ENCODE assay signal across 15 cellular contexts in genomic region chr15:85044894-85045293, GRCh38.
DNase-seq lines count a peak whose midpoint lies in the region; ATAC-seq, FAIRE-seq and TF ChIP-seq lines count a peak whose summit lies in the region.
"Had no signal": no experiment of that assay in that cellular context is flagged by ENCODE, and none has a peak within 500 bp of the region (broad histone marks: within the 10 kb centered on the region; RNA-seq: fewer than 3 reads in every experiment).

No MANE protein-coding gene starts in this region.

- H3K9me3 ChIP-seq in HepG2 (ENCODE audit: low read length) (no peaks in the 10 kb centered on the region), right lobe of liver (no peaks in the 10 kb centered on the region), T-helper 17 cell (ENCODE audit: control insufficient read depth, low read length, poor library complexity, severe bottlenecking) (no peaks in the 10 kb centered on the region), upper lobe of right lung (no peaks in the 10 kb centered on the region)
- H3K9me3 ChIP-seq: Caco-2 had no signal

- TF ChIP-seq RAD21 in HepG2 (CRISPR knock-in tag; IDR thresholded peaks at IDR 0.05), result no peak

- POLR2A ChIA-PET in HepG2 (lab: Yijun Ruan, JAX), result interaction anchor here (1.6 to 2.2 kb wide), 2 partner anchors 62 to 64 kb away, joined by 5 to 6 read pairs; partner anchors contain the start of gene PDE8A

- intact Hi-C loops in HepG2 (cut with micrococcal nuclease; ENCODE audit: unreplicated experiment) (loop anchor here (1.0 to 5.0 kb wide), 2 partner anchors 90 to 223 kb away; no protein-coding TSS in a partner anchor), right lobe of liver (cut with DNase I) (loop anchor here (10.0 kb wide), 2 partner anchors 80 to 90 kb away; no protein-coding TSS in a partner anchor), upper lobe of right lung (cut with DNase I) (loop anchor here (2.0 kb wide), 1 partner anchor 90 kb away; no protein-coding TSS in a partner anchor)

- CTCF ChIA-PET in HepG2 (lab: Yijun Ruan, JAX; ENCODE audit: low intra/inter-chr PET ratio, low total read pairs), result interaction anchor here (2.5 kb wide), 1 partner anchor 89 kb away, joined by 21 read pairs; no protein-coding TSS in a partner anchor

- H3K4me3 Mint-ChIP-seq in T-helper 17 cell, result peak overlapping the region; percentile 33
- H3K4me3 Mint-ChIP-seq: activated B cell treated with CpG ODN at 0.5 μM for 24 hours, endodermal cell, H9, neural crest cell had no signal

- H3K4me3 ChIP-seq in HepG2 (replicated peaks in 1 of 3; ENCODE audit: insufficient read depth in 1 of 3, low read depth in 2 of 3, low read length in 3 of 3) (no peak overlapping the region), right lobe of liver (no peak overlapping the region), upper lobe of right lung (no peak overlapping the region)

- no peak overlapping the region for H3K27ac ChIP-seq in HepG2 (ENCODE audit: extremely low read length, insufficient read depth, low read length)
- no peak overlapping the region for H3K27ac ChIP-seq in right lobe of liver
- no peak overlapping the region for H3K27ac ChIP-seq in upper lobe of right lung

- no peaks in the 10 kb centered on the region for H4K20me1 ChIP-seq in HepG2 (ENCODE audit: insufficient read depth, low read length)

- WGBS in HepG2 (ENCODE audit: low lambda C conversion rate), result 46% methylated on average over 1 of the region's 1 CpG
- WGBS in right lobe of liver (ENCODE audit: insufficient coverage, low coverage, low lambda C conversion rate, missing lambda C conversion rate), result 29% methylated on average over 1 of the region's 1 CpG

- BruUV-seq in HepG2 (replicated peaks; lab: Mats Ljungman, UMichigan), result no TSS peak

- no peaks in the 10 kb centered on the region for H3K27me3 ChIP-seq in HepG2 (ENCODE audit: control insufficient read depth in 1 of 2, insufficient read depth in 2 of 2, low read length in 2 of 2)
- no peaks in the 10 kb centered on the region for H3K27me3 ChIP-seq in right lobe of liver
- no peaks in the 10 kb centered on the region for H3K27me3 ChIP-seq in upper lobe of right lung

- TF ChIP-seq CTCF in HepG2 (CRISPR knock-in tag; IDR thresholded peaks at IDR 0.05) (no peak), right lobe of liver (IDR thresholded peaks at IDR 0.05) (no peak), upper lobe of right lung (IDR thresholded peaks at IDR 0.05) (no peak)

- H3K36me3 ChIP-seq in HepG2 (replicated peaks in 1 of 2; ENCODE audit: control insufficient read depth in 1 of 2, insufficient read depth in 2 of 2, low read length in 2 of 2) (no peaks in the 10 kb centered on the region), right lobe of liver (no peaks in the 10 kb centered on the region), upper lobe of right lung (no peaks in the 10 kb centered on the region)

- DNase-seq in HepG2 (ENCODE audit: low spot score), result no peak
- no peak for DNase-seq in right lobe of liver
- DNase-seq in T-helper 17 cell, result no peak
- DNase-seq in medulla oblongata (ENCODE audit: extremely low spot score), result peak; percentile 46
- DNase-seq in upper lobe of right lung, result no peak
- no peak for DNase-seq in kidney glomerular epithelial cell (lab: John Stamatoyannopoulos, UW)
- DNase-seq: activated B cell treated with CpG ODN at 0.5 μM for 24 hours, aorta had no signal

- in situ Hi-C loops in HepG2 (cut with HindIII; ENCODE audit: extremely low pct_ligation_motif_present, low pct_unique_long_range_greater_than_20kb), result loop anchor here (5.0 kb wide), 1 partner anchor 93 kb away; no protein-coding TSS in a partner anchor

- peak overlapping the region; percentile 84 for H3K27ac Mint-ChIP-seq in T-helper 17 cell
- H3K27ac Mint-ChIP-seq: activated B cell treated with CpG ODN at 0.5 μM for 24 hours, endodermal cell, H9 had no signal

- no peaks in the 10 kb centered on the region for H3K27me3 Mint-ChIP-seq in T-helper 17 cell
- H3K27me3 Mint-ChIP-seq: activated B cell treated with CpG ODN at 0.5 μM for 24 hours had no signal

- no peak for ATAC-seq in HepG2
- no peak for ATAC-seq in right lobe of liver
- no peak for ATAC-seq in T-helper 17 cell
- peak; percentile 41 for ATAC-seq in upper lobe of right lung
- ATAC-seq in HG02840 (IDR thresholded peaks at IDR 0.05; ENCODE audit: low FRiP score, unreplicated experiment), result no peak
- ATAC-seq in GM21576 (IDR thresholded peaks at IDR 0.05; ENCODE audit: unreplicated experiment), result no peak

- H3K4me1 Mint-ChIP-seq in T-helper 17 cell, result peaks cover 20% of the 10 kb centered on the region
- H3K4me1 Mint-ChIP-seq: neural crest cell had no signal

- no peak overlapping the region for H3K4me2 ChIP-seq in HepG2 (ENCODE audit: low read depth, low read length)

- FAIRE-seq in HepG2 (lab: Jason Lieb, UNC), result no peak
- FAIRE-seq: islet of Langerhans had no signal

- H3K9ac ChIP-seq in HepG2 (ENCODE audit: insufficient read depth, low read depth, low read length), result no peak overlapping the region

- H3K79me2 ChIP-seq in HepG2 (ENCODE audit: insufficient read depth, low read length), result peaks cover 79% of the 10 kb centered on the region

- TF ChIP-seq EP300 in HepG2 (IDR thresholded peaks at IDR 0.05; ENCODE audit: low read depth in 2 of 2, low read length in 2 of 2), result no peak
- TF ChIP-seq EP300 in HepG2 (CRISPR knock-in tag; IDR thresholded peaks at IDR 0.05; ENCODE audit: borderline replicate concordance), result no peak

- no peaks in the 10 kb centered on the region for H3K36me3 Mint-ChIP-seq in T-helper 17 cell (ENCODE audit: low read depth)

- H3K4me1 ChIP-seq in HepG2 (ENCODE audit: insufficient read depth, low read length) (peaks cover 74% of the 10 kb centered on the region), right lobe of liver (peaks cover 0 to 21% (median 5%) of the 10 kb centered on the region in 4 donors), upper lobe of right lung (peaks cover 21% of the 10 kb centered on the region)

- no peak for TF ChIP-seq POLR2A in HepG2 (IDR thresholded peaks at IDR 0.05; ENCODE audit: insufficient read depth in 1 of 2, low read depth in 2 of 2, low read length in 2 of 2)
- no peak for TF ChIP-seq POLR2A in right lobe of liver (IDR thresholded peaks at IDR 0.05)

- H2AFZ ChIP-seq in HepG2 (ENCODE audit: low read length), result no peak overlapping the region

TF ChIP-seq in HepG2, 621 proteins besides CTCF, POLR2A, EP300 and RAD21:
- no peak for TF ChIP-seq ZNF331 (CRISPR knock-in tag; IDR thresholded peaks at IDR 0.05)
- TF ChIP-seq RBM22 (optimal IDR thresholded peaks at IDR 0.05; ENCODE audit: low read length), result peak; percentile 18
